ENCODE assay signal across 25 cellular contexts in the genomic region with DNA sequence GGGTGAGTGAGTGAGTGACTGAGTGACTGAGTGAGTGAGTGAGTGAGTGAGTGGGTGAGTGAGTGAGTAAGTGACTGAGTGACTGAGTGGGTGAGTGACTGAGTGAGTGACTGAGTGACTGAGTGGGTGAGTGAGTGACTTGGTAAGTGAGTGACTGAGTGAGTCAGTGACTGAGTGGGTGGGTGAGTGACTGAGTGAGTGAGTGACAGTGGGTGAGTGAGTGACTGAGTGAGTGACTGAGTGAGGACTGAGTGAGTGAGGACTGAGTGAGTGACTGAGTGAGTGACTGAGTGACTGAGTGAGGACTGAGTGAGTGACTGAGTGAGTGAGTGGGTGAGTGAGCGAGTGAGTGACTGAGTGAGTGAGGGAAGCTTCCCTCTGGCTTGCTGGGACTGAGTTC. TPM values are rescaled to one million over a fixed set of nuclear protein-coding genes. Genes with fewer than 3 reads are reported as not detected.
DNase-seq lines count a peak whose midpoint lies in the region; ATAC-seq and TF ChIP-seq lines count a peak whose summit lies in the region.
"Had no signal": no experiment of that assay in that cellular context is flagged by ENCODE, and none has a peak within 500 bp of the region (broad histone marks: within the 10 kb centered on the region; RNA-seq: fewer than 3 reads in every experiment).

No MANE protein-coding gene starts in this region.

- H3K27me3 ChIP-seq in DND-41 (ENCODE audit: insufficient read depth, low read length, poor library complexity) = no peaks in the 10 kb centered on the region
- H3K27me3 ChIP-seq: breast epithelium, hepatocyte, upper lobe of right lung had no signal

- H2AFZ ChIP-seq in DND-41 (ENCODE audit: low read depth, low read length) = no peak overlapping the region
- H2AFZ ChIP-seq: hepatocyte had no signal

- no peak overlapping the region for H3K27ac ChIP-seq in DND-41 (ENCODE audit: low read length)
- H3K27ac ChIP-seq: breast epithelium, hepatocyte, upper lobe of right lung, VCaP had no signal

- POLR2A ChIA-PET in activated CD4-positive, alpha-beta T cell treated with anti-CD3 and anti-CD28 coated beads for 36 hours (lab: Charles Lee) = no interaction called here
- POLR2A ChIA-PET in naive thymus-derived CD8-positive, alpha-beta T cell (lab: Charles Lee) = interaction anchor here (0.9 to 6.2 kb wide), 2 partner anchors 14 to 36 kb away, joined by 3 to 65 read pairs; a partner anchor contains a TSS

- peaks cover 5% of the 10 kb centered on the region for H4K20me1 ChIP-seq in DND-41 (ENCODE audit: insufficient read depth, low read length)

- peaks cover 21% of the 10 kb centered on the region for H3K36me3 Mint-ChIP-seq in activated CD4-positive, alpha-beta T cell treated with anti-CD3 and anti-CD28 coated beads for 36 hours (ENCODE audit: low read depth)
- H3K36me3 Mint-ChIP-seq in activated T-helper 17 cell treated with anti-CD3 and anti-CD28 coated beads, Interleukin-2, amount 50 U/mL, for 72 hours (ENCODE audit: low read depth) = peaks cover 51% of the 10 kb centered on the region
- H3K36me3 Mint-ChIP-seq in naive thymus-derived CD8-positive, alpha-beta T cell = peaks cover 0 to 23% (median 3%) of the 10 kb centered on the region in 3 donors
- H3K36me3 Mint-ChIP-seq in stimulated activated memory B cell treated with anti-CD40 and anti-IgM and Interleukin-4, amounts not matched to agents 10 μg/mL and 1 μg/mL and 100 μg/mL, for 72 hours = no peaks in the 10 kb centered on the region

- H3K79me2 ChIP-seq in DND-41 (ENCODE audit: insufficient read depth, low read length) = peaks cover 10% of the 10 kb centered on the region; the same call in 1 of the 2 replicates
- H3K79me2 ChIP-seq: hepatocyte had no signal

- H3K27me3 Mint-ChIP-seq in activated CD4-positive, alpha-beta T cell treated with anti-CD3 and anti-CD28 coated beads for 36 hours = no peaks in the 10 kb centered on the region
- H3K27me3 Mint-ChIP-seq in activated T-helper 17 cell treated with anti-CD3 and anti-CD28 coated beads, Interleukin-2, amount 50 U/mL, for 72 hours = no peaks in the 10 kb centered on the region
- H3K27me3 Mint-ChIP-seq in naive thymus-derived CD8-positive, alpha-beta T cell = no peaks in the 10 kb centered on the region
- peaks cover 18% of the 10 kb centered on the region for H3K27me3 Mint-ChIP-seq in stimulated activated memory B cell treated with anti-CD40 and anti-IgM and Interleukin-4, amounts not matched to agents 10 μg/mL and 1 μg/mL and 100 μg/mL, for 72 hours

- H3K9me3 Mint-ChIP-seq in activated CD4-positive, alpha-beta T cell treated with anti-CD3 and anti-CD28 coated beads for 36 hours (ENCODE audit: low read depth) = peaks cover 32% of the 10 kb centered on the region
- H3K9me3 Mint-ChIP-seq in activated T-helper 17 cell treated with anti-CD3 and anti-CD28 coated beads, Interleukin-2, amount 50 U/mL, for 72 hours = peaks cover 30% of the 10 kb centered on the region
- H3K9me3 Mint-ChIP-seq in naive thymus-derived CD8-positive, alpha-beta T cell = peaks cover 0 to 29% (median 0%) of the 10 kb centered on the region in 9 donors
- peaks cover 36% of the 10 kb centered on the region for H3K9me3 Mint-ChIP-seq in stimulated activated memory B cell treated with anti-CD40 and anti-IgM and Interleukin-4, amounts not matched to agents 10 μg/mL and 1 μg/mL and 100 μg/mL, for 72 hours

- no peak overlapping the region for H3K4me2 ChIP-seq in DND-41 (ENCODE audit: insufficient read depth, low read length)
- H3K4me2 ChIP-seq: hepatocyte, smooth muscle cell had no signal

- no peaks in the 10 kb centered on the region for H3K9me3 ChIP-seq in DND-41 (ENCODE audit: insufficient read depth, low read length, severe bottlenecking)
- H3K9me3 ChIP-seq: breast epithelium, upper lobe of right lung had no signal

- no peak overlapping the region for H3K4me3 ChIP-seq in DND-41 (ENCODE audit: low read depth in 1 of 2, low read length in 2 of 2)
- H3K4me3 ChIP-seq: breast epithelium, hepatocyte, smooth muscle cell, upper lobe of right lung had no signal

- DNase-seq in activated CD4-positive, alpha-beta T cell treated with anti-CD3 and anti-CD28 coated beads for 36 hours = peak; percentile 56
- no peak for DNase-seq in activated CD4-positive, alpha-beta T cell treated with anti-CD3 and anti-CD28 coated beads, Interleukin-2, amount 50 U/mL, for 1 hour
- no peak for DNase-seq in DND-41
- DNase-seq in naive thymus-derived CD8-positive, alpha-beta T cell = peak in 1 of 10 donors; percentile 21
- DNase-seq: GOT3, NCI-H1105 treated with DMSO at 0.1 percent for 48 hours, NCI-H2081 treated with DMSO at 0.1 percent for 48 hours, NCI-H526 treated with DMSO at 0.1 percent for 48 hours, SHP77, upper lobe of right lung had no signal

- H3K4me1 Mint-ChIP-seq in activated CD4-positive, alpha-beta T cell treated with anti-CD3 and anti-CD28 coated beads for 36 hours = peaks cover 88% of the 10 kb centered on the region
- H3K4me1 Mint-ChIP-seq in activated T-helper 17 cell treated with anti-CD3 and anti-CD28 coated beads, Interleukin-2, amount 50 U/mL, for 72 hours = peaks cover 52% of the 10 kb centered on the region
- H3K4me1 Mint-ChIP-seq in naive thymus-derived CD8-positive, alpha-beta T cell = peaks cover 63 to 99% (median 91%) of the 10 kb centered on the region in 4 donors
- no peaks in the 10 kb centered on the region for H3K4me1 Mint-ChIP-seq in stimulated activated memory B cell treated with anti-CD40 and anti-IgM and Interleukin-4, amounts not matched to agents 10 μg/mL and 1 μg/mL and 100 μg/mL, for 72 hours
- H3K4me1 Mint-ChIP-seq: B cell had no signal

- CTCF ChIA-PET in activated CD4-positive, alpha-beta T cell treated with anti-CD3 and anti-CD28 coated beads for 36 hours (lab: Charles Lee) = interaction anchor here (1.3 to 3.1 kb wide), 2 partner anchors 37 to 39 kb away, joined by 3 to 17 read pairs; no protein-coding TSS in a partner anchor

- TF ChIP-seq CTCF in DND-41 (IDR thresholded peaks at IDR 0.05; ENCODE audit: borderline replicate concordance, extremely low read depth, low read length, poor library complexity, severe bottlenecking) = no peak

- peaks cover 25% of the 10 kb centered on the region for H3K36me3 ChIP-seq in DND-41 (ENCODE audit: insufficient read depth, low read length)
- H3K36me3 ChIP-seq: breast epithelium, upper lobe of right lung had no signal

- ATAC-seq in activated CD4-positive, alpha-beta T cell treated with anti-CD3 and anti-CD28 coated beads for 36 hours = no peak
- ATAC-seq in DND-41 (ENCODE audit: insufficient read depth, low read depth) = 0 out of 3 replicates have a peak, but pooled peaks have one; percentile 12
- peak; percentile 2 for ATAC-seq in activated T-helper 17 cell treated with anti-CD3 and anti-CD28 coated beads, Interleukin-2, amount 50 U/mL, for 72 hours (replicated peaks)
- peak in 1 of 2 donors; percentile 10 for ATAC-seq in naive thymus-derived CD8-positive, alpha-beta T cell
- no peak for ATAC-seq in GM19452 (IDR thresholded peaks at IDR 0.05; ENCODE audit: unreplicated experiment)
- no peak for ATAC-seq in stimulated activated memory B cell treated with anti-CD40 and anti-IgM and Interleukin-4, amounts not matched to agents 10 μg/mL and 1 μg/mL and 100 μg/mL, for 72 hours
- ATAC-seq in GM21423 (IDR thresholded peaks at IDR 0.05; ENCODE audit: unreplicated experiment) = no peak
- ATAC-seq: upper lobe of right lung had no signal

- no peaks in the 10 kb centered on the region for H3K4me1 ChIP-seq in DND-41 (ENCODE audit: insufficient read depth, low read length)

- no peak overlapping the region for H3K9ac ChIP-seq in DND-41 (ENCODE audit: low read depth, low read length)

- intact Hi-C loops in activated CD4-positive, alpha-beta T cell treated with anti-CD3 and anti-CD28 coated beads for 36 hours (cut with DNase I, micrococcal nuclease) = no loop called here

- no peak overlapping the region for H3K4me3 Mint-ChIP-seq in activated CD4-positive, alpha-beta T cell treated with anti-CD3 and anti-CD28 coated beads for 36 hours
- H3K4me3 Mint-ChIP-seq in activated T-helper 17 cell treated with anti-CD3 and anti-CD28 coated beads, Interleukin-2, amount 50 U/mL, for 72 hours = peak overlapping the region; percentile 3
- H3K4me3 Mint-ChIP-seq in naive thymus-derived CD8-positive, alpha-beta T cell = peak overlapping the region in 2 of 10 donors; percentile 10 to 26
- H3K4me3 Mint-ChIP-seq in stimulated activated memory B cell treated with anti-CD40 and anti-IgM and Interleukin-4, amounts not matched to agents 10 μg/mL and 1 μg/mL and 100 μg/mL, for 72 hours = no peak overlapping the region
- H3K4me3 Mint-ChIP-seq: B cell; dendritic cell treated with granulocyte-macrophage colony-stimulating factor and Interleukin-4, amounts not matched to agents 40 ng/mL and 50 ng/mL, for 4 days had no signal

- peak overlapping the region; percentile 85 for H3K27ac Mint-ChIP-seq in activated CD4-positive, alpha-beta T cell treated with anti-CD3 and anti-CD28 coated beads for 36 hours
- peak overlapping the region; percentile 87 for H3K27ac Mint-ChIP-seq in activated T-helper 17 cell treated with anti-CD3 and anti-CD28 coated beads, Interleukin-2, amount 50 U/mL, for 72 hours
- peak overlapping the region; percentile 59 to 97 (median 86) for H3K27ac Mint-ChIP-seq in naive thymus-derived CD8-positive, alpha-beta T cell
- H3K27ac Mint-ChIP-seq in stimulated activated memory B cell treated with anti-CD40 and anti-IgM and Interleukin-4, amounts not matched to agents 10 μg/mL and 1 μg/mL and 100 μg/mL, for 72 hours = no peak overlapping the region
- H3K27ac Mint-ChIP-seq: B cell; dendritic cell treated with granulocyte-macrophage colony-stimulating factor and Interleukin-4, amounts not matched to agents 40 ng/mL and 50 ng/mL, for 4 days had no signal

RNA-seq across cellular contexts. Expression of a gene that starts 13.9 kb away (rescaled TPM):
- total RNA-seq in activated CD4-positive, alpha-beta T cell treated with anti-CD3 and anti-CD28 coated beads for 36 hours = 10 to 100 TPM; 35.4 to 43.3 TPM
- 10 to 100 TPM; 47.2 to 65.9 TPM for total RNA-seq in activated T-helper 17 cell treated with anti-CD3 and anti-CD28 coated beads, Interleukin-2, amount 50 U/mL, for 72 hours
- total RNA-seq in naive thymus-derived CD8-positive, alpha-beta T cell = 100 to 1,000 TPM; 116 to 117 TPM
- polyA plus RNA-seq in naive thymus-derived CD8-positive, alpha-beta T cell = 100 to 1,000 TPM; 158 to 284 (median 273) TPM
- total RNA-seq: A172, endothelial cell of umbilical vein, fibroblast of villous mesenchyme, LHCN-M2, liver, smooth muscle cell had no signal
- polyA plus RNA-seq: endothelial cell of umbilical vein, hepatocyte, smooth muscle cell had no signal

Comparison
In these comparisons a context has a peak if more than half of its experiments do, and no peak if none do; other contexts are left out.
1. ATAC-seq: peak in DND-41 (single experiment) and activated T-helper 17 cell treated with anti-CD3 and anti-CD28 coated beads, Interleukin-2, amount 50 U/mL, for 72 hours (single experiment); none in activated CD4-positive, alpha-beta T cell treated with anti-CD3 and anti-CD28 coated beads for 36 hours (single experiment), GM19452 (single experiment), stimulated activated memory B cell treated with anti-CD40 and anti-IgM and Interleukin-4, amounts not matched to agents 10 μg/mL and 1 μg/mL and 100 μg/mL, for 72 hours (single experiment) and GM21423 (single experiment).